Comparison of ENCODE assay signal across 10 cellular contexts in the genomic region with DNA sequence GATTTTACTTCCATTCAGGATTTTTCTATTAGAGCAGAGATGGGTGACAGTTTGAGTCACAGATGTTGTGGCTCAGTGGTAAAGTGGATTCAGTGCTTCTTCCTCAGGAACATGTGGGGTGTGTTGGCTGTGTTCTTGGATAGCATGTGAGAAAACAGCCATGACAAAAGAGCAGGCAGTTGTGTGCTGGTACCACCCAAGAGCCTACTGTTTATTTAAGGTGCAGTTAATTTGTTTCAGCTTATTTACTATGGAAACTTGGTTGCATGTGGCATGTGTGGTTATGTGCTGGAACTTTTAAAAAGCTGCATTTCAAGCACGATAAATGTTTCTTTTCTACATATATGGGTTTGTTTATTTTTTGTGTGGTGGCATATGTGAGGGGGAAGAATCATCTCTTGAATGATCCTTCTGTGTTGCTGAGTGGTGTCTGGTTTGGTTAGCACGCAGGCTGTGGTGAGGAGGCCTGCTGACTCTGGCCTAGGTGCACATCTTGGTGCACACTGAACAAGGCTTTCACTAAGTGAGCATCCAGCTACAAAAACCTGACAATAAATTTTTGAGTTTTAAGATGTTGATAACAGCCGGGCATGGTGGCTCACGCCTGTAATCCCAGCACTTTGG.
DNase-seq lines count a peak whose midpoint lies in the region; ATAC-seq and TF ChIP-seq lines count a peak whose summit lies in the region.
"Had no signal": no experiment of that assay in that cellular context is flagged by ENCODE, and none has a peak within 500 bp of the region (broad histone marks: within the 10 kb centered on the region; RNA-seq: fewer than 3 reads in every experiment).

No MANE protein-coding gene starts in this region.

- H3K27me3 Mint-ChIP-seq in chondrocyte (ENCODE audit: low read depth), result no peaks in the 10 kb centered on the region
- no peaks in the 10 kb centered on the region for H3K27me3 Mint-ChIP-seq in osteocyte (ENCODE audit: unreplicated experiment)
- H3K27me3 Mint-ChIP-seq: stimulated activated naive CD8-positive, alpha-beta T cell treated with anti-CD3 and anti-CD28 coated beads, Interleukin-15, Interleukin-2, amounts not matched to agents 100 ng/mL and 50 ng/mL, for 24 hours had no signal

- TF ChIP-seq CTCF in chondrocyte (IDR thresholded peaks at IDR 0.05), result no peak
- TF ChIP-seq CTCF in osteocyte (IDR thresholded peaks at IDR 0.05), result no peak

- no peak for ATAC-seq in HG03457 (IDR thresholded peaks at IDR 0.05; ENCODE audit: unreplicated experiment)
- ATAC-seq in GM19023 (IDR thresholded peaks at IDR 0.05; ENCODE audit: unreplicated experiment), result no peak
- no peak for ATAC-seq in HG03520 (IDR thresholded peaks at IDR 0.05; ENCODE audit: unreplicated experiment)

- H3K36me3 Mint-ChIP-seq in chondrocyte (ENCODE audit: low read depth), result peaks cover 15% of the 10 kb centered on the region
- H3K36me3 Mint-ChIP-seq in osteocyte (ENCODE audit: unreplicated experiment), result peaks cover 21% of the 10 kb centered on the region
- H3K36me3 Mint-ChIP-seq: immature natural killer cell had no signal

- no peaks in the 10 kb centered on the region for H3K9me3 ChIP-seq in KOPT-K1 (ENCODE audit: insufficient read depth, low read length, poor library complexity, severe bottlenecking)

- DNase-seq in EH (ENCODE audit: low read depth) (peak; percentile 16), chondrocyte (ENCODE audit: low spot score) (no peak), osteocyte (ENCODE audit: extremely low spot score, unreplicated experiment) (no peak)

- H3K27ac ChIP-seq in KOPT-K1 (ENCODE audit: low read depth, low read length, poor library complexity, severe bottlenecking), result peak overlapping the region; percentile 21

- H3K9me3 Mint-ChIP-seq in chondrocyte (ENCODE audit: low read depth) (no peaks in the 10 kb centered on the region), osteocyte (ENCODE audit: unreplicated experiment) (no peaks in the 10 kb centered on the region)
- H3K9me3 Mint-ChIP-seq: activated naive CD4-positive, alpha-beta T cell treated with anti-CD3 and anti-CD28 coated beads for 36 hours; immature natural killer cell; stimulated activated naive CD8-positive, alpha-beta T cell treated with anti-CD3 and anti-CD28 coated beads, Interleukin-15, Interleukin-2, amounts not matched to agents 100 ng/mL and 50 ng/mL, for 24 hours had no signal

- H3K36me3 ChIP-seq in KOPT-K1 (ENCODE audit: insufficient read depth, low read length), result peaks cover 22% of the 10 kb centered on the region

- peak overlapping the region; percentile 97 for H3K27ac Mint-ChIP-seq in chondrocyte (ENCODE audit: unreplicated experiment)
- peak overlapping the region; percentile 86 for H3K27ac Mint-ChIP-seq in osteocyte (ENCODE audit: unreplicated experiment)
- H3K27ac Mint-ChIP-seq: activated naive CD4-positive, alpha-beta T cell treated with anti-CD3 and anti-CD28 coated beads for 36 hours; stimulated activated naive CD8-positive, alpha-beta T cell treated with anti-CD3 and anti-CD28 coated beads, Interleukin-15, Interleukin-2, amounts not matched to agents 100 ng/mL and 50 ng/mL, for 24 hours had no signal

- H3K4me1 Mint-ChIP-seq in chondrocyte (ENCODE audit: low read depth) (peaks cover 83% of the 10 kb centered on the region), osteocyte (ENCODE audit: unreplicated experiment) (peaks cover 70% of the 10 kb centered on the region)

- H3K4me3 Mint-ChIP-seq in chondrocyte (ENCODE audit: unreplicated experiment) (no peak overlapping the region), osteocyte (ENCODE audit: unreplicated experiment) (no peak overlapping the region)
- H3K4me3 Mint-ChIP-seq: activated naive CD4-positive, alpha-beta T cell treated with anti-CD3 and anti-CD28 coated beads for 36 hours; stimulated activated naive CD8-positive, alpha-beta T cell treated with anti-CD3 and anti-CD28 coated beads, Interleukin-15, Interleukin-2, amounts not matched to agents 100 ng/mL and 50 ng/mL, for 24 hours had no signal
